In the genomic region with DNA sequence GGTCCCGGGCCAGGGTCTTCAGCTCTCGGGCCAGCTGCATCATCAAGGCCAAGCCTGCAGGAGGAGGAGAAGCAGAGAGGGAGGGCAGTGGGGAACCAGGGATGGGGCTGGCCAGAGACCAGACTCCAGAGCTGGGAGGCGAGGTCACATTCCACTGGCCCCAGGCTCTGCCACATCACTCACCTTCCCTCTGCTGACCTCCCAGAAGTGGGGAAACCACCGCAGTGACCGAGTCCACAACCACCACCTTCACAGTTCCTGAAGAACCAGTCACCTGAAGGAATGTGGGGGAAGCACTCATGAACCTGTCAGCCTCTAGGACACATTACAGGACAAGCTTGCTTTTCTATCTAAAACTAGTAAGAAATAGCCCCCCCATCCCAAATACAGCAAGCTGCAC, we compare ENCODE assay signal across 15 cellular contexts. TPM values are rescaled to one million over a fixed set of nuclear protein-coding genes. Genes with fewer than 3 reads are reported as not detected.
A peak's percentile ranks its signal among the peaks of the same experiment; 100 is the strongest.
DNase-seq lines count a peak whose midpoint lies in the region; ATAC-seq and TF ChIP-seq lines count a peak whose summit lies in the region.
"Had no signal": no experiment of that assay in that cellular context is flagged by ENCODE, and none has a peak within 500 bp of the region (broad histone marks: within the 10 kb centered on the region; RNA-seq: fewer than 3 reads in every experiment).

No MANE protein-coding gene starts in this region.

- TF ChIP-seq RAD21 in IMR-90 (IDR thresholded peaks at IDR 0.05; ENCODE audit: low read length): no peak

- H3K4me2 ChIP-seq in IMR-90 (ENCODE audit: low read depth, low read length) (no peak overlapping the region), trophoblast cell (ENCODE audit: low read length) (peak overlapping the region; percentile 20)

- H2BK120ac ChIP-seq in IMR-90 (ENCODE audit: low read depth, low read length): no peak overlapping the region
- no peak overlapping the region for H2BK120ac ChIP-seq in trophoblast cell (ENCODE audit: insufficient read depth, low read length, poor library complexity)

- H2BK5ac ChIP-seq in IMR-90 (ENCODE audit: low read depth, low read length, poor library complexity, severe bottlenecking): no peak overlapping the region
- no peak overlapping the region for H2BK5ac ChIP-seq in trophoblast cell (ENCODE audit: low read depth, low read length, poor library complexity)

- H3K14ac ChIP-seq in IMR-90 (replicated peaks; ENCODE audit: low read depth, low read length): no peak overlapping the region
- no peak overlapping the region for H3K14ac ChIP-seq in trophoblast cell (ENCODE audit: low read length)

- no peak overlapping the region for H3K4me3 Mint-ChIP-seq in natural killer cell
- H3K4me3 Mint-ChIP-seq: CD4-positive, alpha-beta memory T cell; H9 had no signal

- H4K20me1 ChIP-seq in IMR-90 (ENCODE audit: insufficient read depth, low read length): no peaks in the 10 kb centered on the region

- H2AFZ ChIP-seq in IMR-90 (replicated peaks; ENCODE audit: low read length, poor library complexity): no peak overlapping the region
- no peak overlapping the region for H2AFZ ChIP-seq in trophoblast cell (ENCODE audit: insufficient read depth, low read length, poor library complexity)

- H3K79me2 ChIP-seq in trophoblast cell (ENCODE audit: control insufficient read depth, insufficient read depth, low read length, poor library complexity): no peaks in the 10 kb centered on the region

- H3K4me3 ChIP-seq in IMR-90 (ENCODE audit: insufficient read depth, low read depth, low read length) (no peak overlapping the region), trophoblast cell (ENCODE audit: low read depth, low read length) (no peak overlapping the region)

- no peaks in the 10 kb centered on the region for H3K27me3 Mint-ChIP-seq in natural killer cell (ENCODE audit: low read depth in 2 of 2)
- H3K27me3 Mint-ChIP-seq: CD4-positive, alpha-beta memory T cell had no signal

- no peak overlapping the region for H4K5ac ChIP-seq in IMR-90 (ENCODE audit: low read depth, low read length)

- H4K8ac ChIP-seq in IMR-90 (ENCODE audit: low read depth in 2 of 2, low read length in 2 of 2) (no peak overlapping the region), trophoblast cell (ENCODE audit: low read depth, low read length) (no peak overlapping the region)

- POLR2A ChIA-PET in IMR-90 (lab: Charles Lee; ENCODE audit: unreplicated experiment): no interaction called here

- H3K27ac ChIP-seq in IMR-90 (ENCODE audit: insufficient read depth, low read length): no peak overlapping the region
- H3K27ac ChIP-seq in trophoblast cell (ENCODE audit: low read depth, low read length): no peak overlapping the region

- DNase-seq in ELF-1 (ENCODE audit: low read depth, low spot score) (peak; percentile 36), IMR-90 (no peak), astrocyte of the hippocampus (ENCODE audit: low read depth, low spot score) (peak; percentile 34), trophoblast cell (no peak), natural killer cell (no peak), activated gamma-delta T cell treated with Interleukin-2 at 50 U/mL for 16 hours (no peak), NCI-H2227 (lab: John Stamatoyannopoulos, UW; ENCODE audit: unreplicated experiment) (no peak)
- DNase-seq: ACHN; C1 segment of cervical spinal cord; CD4-positive, alpha-beta memory T cell; DMS79; GOT3; H9 had no signal

- H3K36me3 ChIP-seq in IMR-90 (ENCODE audit: control insufficient read depth, insufficient read depth, low read length): peaks cover 46% of the 10 kb centered on the region
- H3K36me3 ChIP-seq in trophoblast cell (ENCODE audit: control insufficient read depth in 1 of 2, insufficient read depth in 2 of 2, low read length in 2 of 2): peaks cover 11 to 23% of the 10 kb centered on the region in 2 experiments

- no peak overlapping the region for H3K27ac Mint-ChIP-seq in natural killer cell
- H3K27ac Mint-ChIP-seq: H9 had no signal

- H3K9ac ChIP-seq in IMR-90 (ENCODE audit: low read depth, low read length): no peak overlapping the region
- H3K9ac ChIP-seq in trophoblast cell (ENCODE audit: low read length): no peak overlapping the region

- in situ Hi-C loops in IMR-90 (cut with MboI; ENCODE audit: low sequenced_read_pairs): loop anchor here (25.0 kb wide), 2 partner anchors 466 to 841 kb away; a partner anchor contains a TSS

- no peak overlapping the region for H4K91ac ChIP-seq in IMR-90 (ENCODE audit: insufficient read depth, low read depth, low read length)
- H4K91ac ChIP-seq in trophoblast cell (ENCODE audit: low read depth, low read length): no peak overlapping the region

- no peak overlapping the region for H2BK15ac ChIP-seq in IMR-90 (ENCODE audit: low read depth, low read length)

- no peak overlapping the region for H3K4ac ChIP-seq in IMR-90 (ENCODE audit: low read depth, low read length)
- H3K4ac ChIP-seq in trophoblast cell (ENCODE audit: low read depth, low read length): no peak overlapping the region

- H2AK9ac ChIP-seq in IMR-90 (replicated peaks; ENCODE audit: low read depth, low read length, poor library complexity): peak overlapping the region; percentile 10

- ATAC-seq in IMR-90 (ENCODE audit: low read depth) (no peak), GM18861 (IDR thresholded peaks at IDR 0.05; ENCODE audit: unreplicated experiment) (no peak), natural killer cell (no peak)

- peaks cover 32% of the 10 kb centered on the region for H3K36me3 Mint-ChIP-seq in natural killer cell

- no peaks in the 10 kb centered on the region for H3K9me3 Mint-ChIP-seq in natural killer cell
- H3K9me3 Mint-ChIP-seq: H9 had no signal

- H3K23ac ChIP-seq in IMR-90 (ENCODE audit: low read depth, low read length) (no peak overlapping the region), trophoblast cell (ENCODE audit: low read length) (no peak overlapping the region)

- no CpG with 5 or more reads among the region's 5 CpGs for WGBS in IMR-90 (ENCODE audit: extremely low coverage in 2 of 2, insufficient read length in 1 of 2), 2 experiments
- no CpG with 5 or more reads among the region's 5 CpGs for WGBS in trophoblast cell (ENCODE audit: extremely low coverage, insufficient coverage, insufficient read length)

- no peak for TF ChIP-seq POLR2A in IMR-90 (IDR thresholded peaks at IDR 0.05; ENCODE audit: low read depth, low read length)

- no peak overlapping the region for H3K56ac ChIP-seq in IMR-90 (ENCODE audit: extremely low read depth, insufficient read depth, low read length)

- no peak overlapping the region for H2BK12ac ChIP-seq in trophoblast cell (ENCODE audit: low read length)

- H3K79me1 ChIP-seq in IMR-90 (ENCODE audit: low read depth in 1 of 2, low read length in 2 of 2) (peaks cover 3 to 7% of the 10 kb centered on the region in 2 experiments; a peak in 3 of 4 replicates), trophoblast cell (ENCODE audit: low read length) (no peaks in the 10 kb centered on the region)

- H3K9me1 ChIP-seq in IMR-90 (ENCODE audit: insufficient read depth, low read length): no peaks in the 10 kb centered on the region

- TF ChIP-seq CTCF in IMR-90 (conservative IDR thresholded peaks at IDR 0.05; ENCODE audit: low read depth, low read length) (no peak), natural killer cell (IDR thresholded peaks at IDR 0.05) (no peak)

- no peak overlapping the region for H4K12ac ChIP-seq in trophoblast cell (ENCODE audit: low read depth, low read length)

- H3K9me3 ChIP-seq in IMR-90 (ENCODE audit: control insufficient read depth, insufficient read depth, low read length): no peaks in the 10 kb centered on the region
- no peaks in the 10 kb centered on the region for H3K9me3 ChIP-seq in trophoblast cell (ENCODE audit: insufficient read depth, low read depth, low read length)

- H3K4me1 Mint-ChIP-seq in natural killer cell: peaks cover 5 to 13% of the 10 kb centered on the region in 2 donors
- H3K4me1 Mint-ChIP-seq: H9 had no signal

- BruUV-seq in IMR-90 (replicated peaks; lab: Mats Ljungman, UMichigan): no TSS peak

- H2BK20ac ChIP-seq in IMR-90 (ENCODE audit: low read depth, low read length): no peak overlapping the region

- intact Hi-C loops in IMR-90 (cut with micrococcal nuclease): no loop called here
- intact Hi-C loops in natural killer cell (cut with micrococcal nuclease): no loop called here

- no peak overlapping the region for H2AK5ac ChIP-seq in IMR-90 (ENCODE audit: low read depth, low read length)
- no peak overlapping the region for H2AK5ac ChIP-seq in trophoblast cell (ENCODE audit: low read length)

- dilution Hi-C loops in IMR-90 (cut with HindIII; ENCODE audit: low sequenced_read_pairs, unreplicated experiment): no loop called here

- H3K18ac ChIP-seq in IMR-90 (ENCODE audit: low read depth, low read length): no peak overlapping the region
- H3K18ac ChIP-seq in trophoblast cell (ENCODE audit: low read length): no peak overlapping the region

- H3K27me3 ChIP-seq in IMR-90 (ENCODE audit: control insufficient read depth, insufficient read depth, low read length) (no peaks in the 10 kb centered on the region), trophoblast cell (ENCODE audit: insufficient read depth, low read length) (no peaks in the 10 kb centered on the region)

- H3K4me1 ChIP-seq in IMR-90 (ENCODE audit: control insufficient read depth, insufficient read depth, low read length) (no peaks in the 10 kb centered on the region), trophoblast cell (ENCODE audit: control insufficient read depth in 1 of 2, insufficient read depth in 2 of 2, low read length in 2 of 2) (peaks cover 4 to 7% of the 10 kb centered on the region in 2 experiments)

- CTCF ChIA-PET in IMR-90 (lab: Yijun Ruan, JAX): no interaction called here

RNA-seq across cellular contexts. Expression of a gene that starts 16.4 kb away (rescaled TPM):
- total RNA-seq in IMR-90 (2012; rRNA removed) (9.7 and 12.7 TPM in 2 replicates), natural killer cell (10 to 100 TPM; 15.4 to 27.0 (median 22.7) TPM)
- 8.8 and 10.8 TPM in 2 replicates for polyA plus RNA-seq in IMR-90 (2012; rRNA removed)
- polyA plus RNA-seq in IMR-90 (2012; cell fraction: cytosol; rRNA removed): 8.1 and 11.1 TPM in 2 replicates
- polyA plus RNA-seq in IMR-90 (2012; cell fraction: nucleus; rRNA removed; ENCODE audit: low replicate concordance): 15.5 and 17.2 TPM in 2 replicates
- polyA plus RNA-seq in trophoblast cell (2013): 5.0 and 5.4 TPM in 2 replicates

RNA-seq across cellular contexts. Expression of a gene that starts 18.1 kb away (rescaled TPM):
- total RNA-seq in IMR-90 (2012; rRNA removed) (not detected in 2 replicates), natural killer cell (not detected)
- not detected in 2 replicates for polyA plus RNA-seq in IMR-90 (2012; rRNA removed)
- not detected in 2 replicates for polyA plus RNA-seq in IMR-90 (2012; cell fraction: cytosol; rRNA removed)
- polyA plus RNA-seq in IMR-90 (2012; cell fraction: nucleus; rRNA removed; ENCODE audit: low replicate concordance): not detected in 2 replicates
- polyA plus RNA-seq in trophoblast cell (2013): not detected in 2 replicates
- total RNA-seq: A172; CD4-positive, alpha-beta memory T cell; H9 had no signal
- polyA plus RNA-seq: CD4-positive, alpha-beta memory T cell had no signal

RNA-seq across cellular contexts. Expression of a gene that starts 38.8 kb away (rescaled TPM):
- total RNA-seq in IMR-90 (2012; rRNA removed) (23.7 and 24.4 TPM in 2 replicates), natural killer cell (1 to 10 TPM; 4.0 to 7.9 (median 6.1) TPM)
- polyA plus RNA-seq in IMR-90 (2012; rRNA removed): 18.0 and 18.6 TPM in 2 replicates
- 17.3 and 19.2 TPM in 2 replicates for polyA plus RNA-seq in IMR-90 (2012; cell fraction: cytosol; rRNA removed)
- polyA plus RNA-seq in IMR-90 (2012; cell fraction: nucleus; rRNA removed; ENCODE audit: low replicate concordance): 19.9 and 38.3 TPM in 2 replicates
- 5.6 and 5.9 TPM in 2 replicates for polyA plus RNA-seq in trophoblast cell (2013)

RNA-seq across cellular contexts. Expression of a gene that starts 39.8 kb away (rescaled TPM):
- total RNA-seq in IMR-90 (2012; rRNA removed) (19.2 and 20.8 TPM in 2 replicates), natural killer cell (10 to 100 TPM; 50.0 to 86.6 (median 75.9) TPM)
- polyA plus RNA-seq in IMR-90 (2012; rRNA removed): 9.9 and 11.6 TPM in 2 replicates
- polyA plus RNA-seq in IMR-90 (2012; cell fraction: cytosol; rRNA removed): 6.0 and 9.6 TPM in 2 replicates
- polyA plus RNA-seq in IMR-90 (2012; cell fraction: nucleus; rRNA removed; ENCODE audit: low replicate concordance): 9.5 and 13.1 TPM in 2 replicates
- 6.5 and 7.2 TPM in 2 replicates for polyA plus RNA-seq in trophoblast cell (2013)

RNA-seq across cellular contexts. Expression of a gene that starts 44.3 kb away (rescaled TPM):
- total RNA-seq in IMR-90 (2012; rRNA removed) (not detected in 2 replicates), natural killer cell (1 to 10 TPM in 2 of 3 donors, under 1 TPM in 1; 0.78 to 1.4 (median 1.2) TPM)
- polyA plus RNA-seq in IMR-90 (2012; rRNA removed): not detected in 2 replicates
- polyA plus RNA-seq in IMR-90 (2012; cell fraction: cytosol; rRNA removed): not detected in 2 replicates
- not detected in 2 replicates for polyA plus RNA-seq in IMR-90 (2012; cell fraction: nucleus; rRNA removed; ENCODE audit: low replicate concordance)
- polyA plus RNA-seq in trophoblast cell (2013): 0.05 and 0.11 TPM in 2 replicates
- total RNA-seq: A172 had no signal

Comparison
In these comparisons a context has a peak if more than half of its experiments do, and no peak if none do; other contexts are left out.
1. DNase-seq: peak in ELF-1 (single experiment) and astrocyte of the hippocampus (single experiment); none in IMR-90 (single experiment), trophoblast cell (0 of 2), natural killer cell (single experiment), activated gamma-delta T cell treated with Interleukin-2 at 50 U/mL for 16 hours (single experiment) and NCI-H2227 (single experiment).